Comparison of ENCODE assay signal across 25 cellular contexts in genomic region chr7:123601530-123601929, GRCh38. TPM values are rescaled to one million over a fixed set of nuclear protein-coding genes. Genes with fewer than 3 reads are reported as not detected.
DNase-seq lines count a peak whose midpoint lies in the region; ATAC-seq, FAIRE-seq and TF ChIP-seq lines count a peak whose summit lies in the region.
"Had no signal": no experiment of that assay in that cellular context is flagged by ENCODE, and none has a peak within 500 bp of the region (broad histone marks: within the 10 kb centered on the region; RNA-seq: fewer than 3 reads in every experiment).

Gene ASB15 (plus strand): TSS chr7:123601821. CDS start chr7:123614503, 12,682 bp downstream.

- peak within 1 kb of the TSS; percentile 87 for H3K27ac ChIP-seq in psoas muscle
- H3K27ac ChIP-seq: SK-N-MC, tibial nerve, VCaP had no signal

- ATAC-seq in psoas muscle = peak; percentile 92 to 99 (median 96)
- no peak for ATAC-seq in HG03280 (IDR thresholded peaks at IDR 0.05; ENCODE audit: unreplicated experiment)
- ATAC-seq in esophagus mucosa = no peak
- ATAC-seq: Panc1; stimulated activated naive CD8-positive, alpha-beta T cell treated with anti-CD3 and anti-CD28 coated beads, Interleukin-15, amount 100 ng/mL, for 72 hours had no signal

- 22 to 33% (median 27%) methylated on average over 4 of the region's 4 CpGs for WGBS in psoas muscle, 3 donors

- H3K36me3 ChIP-seq in psoas muscle (ENCODE audit: insufficient read depth in 1 of 2, low read depth in 1 of 2) (no peaks in the 10 kb centered on the region), MG63 (no peaks in the 10 kb centered on the region)
- H3K36me3 ChIP-seq: HAP-1, tibial nerve had no signal

- H3K27me3 ChIP-seq in psoas muscle (ENCODE audit: insufficient read depth in 3 of 3, low read length in 2 of 3) (no peaks in the 10 kb centered on the region), MG63 (no peaks in the 10 kb centered on the region)
- H3K27me3 ChIP-seq: tibial nerve had no signal

- H3K4me3 ChIP-seq in psoas muscle (peak within 1 kb of the TSS; percentile 64), MG63 (no peak within 1 kb of the TSS)
- H3K4me3 ChIP-seq: HAP-1, SK-N-MC, tibial nerve had no signal

- intact Hi-C loops in cardiac septum (cut with DNase I) = no loop called here
- intact Hi-C loops in psoas muscle (cut with DNase I) = loop anchor here in 1 of 2 donors (5.0 kb wide), 1 partner anchor 36 kb away; no protein-coding TSS in a partner anchor

- no peak for TF ChIP-seq CTCF in psoas muscle (IDR thresholded peaks at IDR 0.05)

- H3K9me3 ChIP-seq in psoas muscle (no peaks in the 10 kb centered on the region), MG63 (no peaks in the 10 kb centered on the region)
- H3K9me3 ChIP-seq: HAP-1, tibial nerve had no signal

- FAIRE-seq in HTR-8/SVneo (lab: Jason Lieb, UNC) = no peak
- FAIRE-seq: astrocyte had no signal

- H3K4me1 ChIP-seq in psoas muscle = peaks cover 31% of the 10 kb centered on the region
- H3K4me1 ChIP-seq: HAP-1 had no signal

- DNase-seq in NCI-H1417 treated with DMSO at 0.1 percent for 48 hours (lab: John Stamatoyannopoulos, UW) = peak; percentile 26
- peak; percentile 20 for DNase-seq in NCI-H748 treated with DMSO at 0.1 percent for 48 hours (lab: John Stamatoyannopoulos, UW)
- no peak for DNase-seq in cardiac septum (ENCODE audit: low spot score)
- DNase-seq in psoas muscle = no peak
- DNase-seq in HTR-8/SVneo (ENCODE audit: insufficient read length, low spot score) = no peak
- DNase-seq in MG63 = no peak
- DNase-seq: activated CD4-positive, alpha-beta T cell treated with anti-CD3 and anti-CD28 coated beads, Interleukin-2, amount 10 ng/mL, durations not matched to agents 7 days and 5 days; CD4-positive, alpha-beta T cell; DMS53; foreskin fibroblast; nucleus accumbens; stimulated activated naive CD8-positive, alpha-beta T cell treated with anti-CD3 and anti-CD28 coated beads, Interleukin-15, amount 100 ng/mL, for 72 hours had no signal

RNA-seq across cellular contexts. Expression of gene ASB15, which starts in this region (rescaled TPM):
- total RNA-seq in cardiac septum (20.0 TPM), psoas muscle (10 to 100 TPM in 3 of 4 donors, 1 to 10 TPM in 1; 8.2 to 23.6 (median 11.5) TPM), esophagus mucosa (not detected)
- 10 to 100 TPM in 1 of 3 donors, 1 to 10 TPM in 1, under 1 TPM in 1; 0.12 to 15.2 (median 1.3) TPM for polyA plus RNA-seq in psoas muscle
- total RNA-seq in MG63 (2014; rRNA removed; shearing (Covaris generic); ENCODE audit: low replicate concordance) = not detected in 2 replicates
- total RNA-seq: activated CD4-positive, alpha-beta T cell treated with anti-CD3 and anti-CD28 coated beads, Interleukin-2, amount 10 ng/mL, durations not matched to agents 7 days and 5 days; activated T-helper 2 cell treated with anti-CD3 and anti-CD28 coated beads, Interferon-gamma antibody, Interleukin-2, Interleukin-4, amounts not matched to agents 10 μg/mL and 5 μg/mL and 100 μg/mL, durations not matched to agents 14 hours and 24 hours and 36 hours; astrocyte; CD4-positive, alpha-beta T cell; epithelial cell of proximal tubule; HT1080; kidney epithelial cell; renal cortical epithelial cell; tibial nerve had no signal

Comparison
In these comparisons a context has a peak if more than half of its experiments do, and no peak if none do; other contexts are left out.
1. DNase-seq: peak in NCI-H1417 treated with DMSO at 0.1 percent for 48 hours (single experiment) and NCI-H748 treated with DMSO at 0.1 percent for 48 hours (single experiment); none in cardiac septum (single experiment), psoas muscle (0 of 2), HTR-8/SVneo (single experiment) and MG63 (single experiment).
2. ATAC-seq: peak in psoas muscle (4 of 4); none in HG03280 (single experiment) and esophagus mucosa (single experiment).